8 cellular contexts compared by ENCODE assay signal in the genomic region with DNA sequence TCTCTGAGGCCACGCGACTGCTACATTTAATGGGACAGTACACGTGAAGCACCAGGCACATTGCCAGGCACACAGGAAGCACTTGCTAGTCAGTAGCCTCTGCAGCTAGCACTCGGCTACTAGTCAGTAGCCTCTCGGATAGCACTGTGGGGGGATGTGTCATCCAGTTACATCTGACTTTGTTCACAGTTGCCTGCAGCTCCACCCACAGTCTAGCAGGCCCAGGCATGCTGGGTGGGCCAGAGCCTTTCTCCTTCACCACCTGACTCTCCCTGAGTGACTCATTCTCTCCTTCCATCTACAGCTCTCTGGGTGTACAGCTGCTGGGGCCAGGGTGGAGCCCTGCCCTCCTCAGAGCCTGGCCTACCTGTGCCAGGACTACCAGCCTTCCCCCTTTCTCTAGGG. TPM values are rescaled to one million over a fixed set of nuclear protein-coding genes. Genes with fewer than 3 reads are reported as not detected.
DNase-seq lines count a peak whose midpoint lies in the region; ATAC-seq and TF ChIP-seq lines count a peak whose summit lies in the region.

No MANE protein-coding gene starts in this region.

- peak overlapping the region; percentile 66 for H3K4me3 Mint-ChIP-seq in type B pancreatic cell

- H3K9me3 Mint-ChIP-seq in type B pancreatic cell, result no peaks in the 10 kb centered on the region

- peaks cover 31% of the 10 kb centered on the region for H3K4me1 Mint-ChIP-seq in type B pancreatic cell (ENCODE audit: unreplicated experiment)

- TF ChIP-seq CTCF in GM12865 (IDR thresholded peaks at IDR 0.05; ENCODE audit: insufficient read depth, low read depth, low read length, missing control alignments) (no peak), type B pancreatic cell (conservative IDR thresholded peaks at IDR 0.05) (no peak)

- DNase-seq in GM12865 (ENCODE audit: low read depth) (peak; percentile 76), NOMO-1 treated with DMSO at 0.1 percent for 48 hours (lab: John Stamatoyannopoulos, UW; ENCODE audit: unreplicated experiment) (peak; percentile 80), astrocyte of the hippocampus (ENCODE audit: low read depth, low spot score) (peak; percentile 96), middle frontal gyrus (ENCODE audit: extremely low spot score, low spot score) (peak; percentile 21), type B pancreatic cell (ENCODE audit: extremely low spot score, unreplicated experiment) (no peak), GM19238 (ENCODE audit: insufficient read length, low spot score) (no peak)

- H3K27me3 Mint-ChIP-seq in type B pancreatic cell, result no peaks in the 10 kb centered on the region

- peaks cover 17% of the 10 kb centered on the region for H3K36me3 Mint-ChIP-seq in type B pancreatic cell

- H3K27ac Mint-ChIP-seq in type B pancreatic cell, result peak overlapping the region; percentile 94

- H3K4me3 ChIP-seq in GM12865 (ENCODE audit: low read depth, low read length), result no peak overlapping the region

- ATAC-seq in HG03196 (IDR thresholded peaks at IDR 0.05; ENCODE audit: unreplicated experiment) (peak; percentile 45), GM18907 (IDR thresholded peaks at IDR 0.05; ENCODE audit: unreplicated experiment) (no peak)

RNA-seq across cellular contexts. Expression of gene PTPRF, which starts 51.5 kb away (rescaled TPM):
- 260 and 507 TPM in 2 replicates for total RNA-seq in type B pancreatic cell (ENCODE audit: low replicate concordance)

Comparison
In these comparisons a context has a peak if more than half of its experiments do, and no peak if none do; other contexts are left out.
1. DNase-seq: peak in GM12865 (single experiment), NOMO-1 treated with DMSO at 0.1 percent for 48 hours (single experiment), astrocyte of the hippocampus (single experiment) and middle frontal gyrus (single experiment); none in type B pancreatic cell (single experiment) and GM19238 (single experiment).